ENCODE assay signal across 23 cellular contexts in genomic region chr4:77800077-77800476, GRCh38. TPM values are rescaled to one million over a fixed set of nuclear protein-coding genes. Genes with fewer than 3 reads are reported as not detected.
DNase-seq lines count a peak whose midpoint lies in the region; TF ChIP-seq lines count a peak whose summit lies in the region.
"Had no signal": no experiment of that assay in that cellular context is flagged by ENCODE, and none has a peak within 500 bp of the region (broad histone marks: within the 10 kb centered on the region; RNA-seq: fewer than 3 reads in every experiment).

No MANE protein-coding gene starts in this region.

- H3K4me1 ChIP-seq in HEK293 (ENCODE audit: control insufficient read depth, insufficient read depth, low read length) (peaks cover 6% of the 10 kb centered on the region), esophagus muscularis mucosa (peaks cover 33 to 64% (median 59%) of the 10 kb centered on the region in 4 donors), stomach (peaks cover 34 to 81% (median 51%) of the 10 kb centered on the region in 4 donors)
- H3K4me1 ChIP-seq: prostate gland had no signal

- intact Hi-C loops in activated naive CD4-positive, alpha-beta T cell treated with anti-CD3 and anti-CD28 coated beads for 36 hours (cut with micrococcal nuclease), result no loop called here
- intact Hi-C loops in esophagus muscularis mucosa (cut with DNase I) (no loop called here), stomach (cut with DNase I; ENCODE audit: low total_unique reads) (no loop called here)

- POLR2A ChIA-PET in HEK293 (lab: Yijun Ruan, JAX), result interaction anchor here (1.7 kb wide), 1 partner anchor 20 kb away, joined by 5 read pairs; no protein-coding TSS in a partner anchor

- H3K9me3 Mint-ChIP-seq in activated naive CD4-positive, alpha-beta T cell treated with anti-CD3 and anti-CD28 coated beads for 36 hours, result peaks cover 11% of the 10 kb centered on the region
- H3K9me3 Mint-ChIP-seq: type B pancreatic cell had no signal

- H3K27me3 ChIP-seq in esophagus muscularis mucosa (no peaks in the 10 kb centered on the region), stomach (no peaks in the 10 kb centered on the region)
- H3K27me3 ChIP-seq: cardiac muscle cell, hepatocyte had no signal

- H3K27me3 Mint-ChIP-seq in activated naive CD4-positive, alpha-beta T cell treated with anti-CD3 and anti-CD28 coated beads for 36 hours (ENCODE audit: low read depth), result no peaks in the 10 kb centered on the region
- H3K27me3 Mint-ChIP-seq: type B pancreatic cell had no signal

- H3K9me3 ChIP-seq in HEK293 (ENCODE audit: control insufficient read depth, insufficient read depth, low read depth, low read length) (no peaks in the 10 kb centered on the region), esophagus muscularis mucosa (no peaks in the 10 kb centered on the region), stomach (no peaks in the 10 kb centered on the region)
- H3K9me3 ChIP-seq: mucosa of descending colon, prostate gland had no signal

- TF ChIP-seq POLR2A in esophagus muscularis mucosa (IDR thresholded peaks at IDR 0.05; ENCODE audit: low read depth), result no peak
- TF ChIP-seq POLR2A in stomach (IDR thresholded peaks at IDR 0.05), result no peak

- H3K27ac Mint-ChIP-seq in activated naive CD4-positive, alpha-beta T cell treated with anti-CD3 and anti-CD28 coated beads for 36 hours, result peak overlapping the region; percentile 72
- H3K27ac Mint-ChIP-seq: type B pancreatic cell had no signal

- CTCF ChIA-PET in activated naive CD4-positive, alpha-beta T cell treated with anti-CD3 and anti-CD28 coated beads for 36 hours (lab: Charles Lee), result interaction anchor here (0.6 to 1.6 kb wide), 6 partner anchors 10 to 862 kb away, joined by 3 to 8 read pairs (median 4); no protein-coding TSS in a partner anchor
- CTCF ChIA-PET in HEK293 (lab: Yijun Ruan, JAX), result interaction anchor here (0.6 to 0.7 kb wide), 2 partner anchors 10 to 69 kb away, joined by 4 to 6 read pairs; no protein-coding TSS in a partner anchor

- DNase-seq in activated naive CD4-positive, alpha-beta T cell treated with anti-CD3 and anti-CD28 coated beads for 36 hours, result no peak
- DNase-seq in activated naive CD4-positive, alpha-beta T cell (lab: John Stamatoyannopoulos, UW), result no peak
- DNase-seq in esophagus muscularis mucosa (ENCODE audit: extremely low spot score), result no peak
- DNase-seq in stomach, result no peak
- no peak for DNase-seq in NOMO-1 (lab: John Stamatoyannopoulos, UW; ENCODE audit: unreplicated experiment in 2 of 2)
- no peak for DNase-seq in NCI-H1694 treated with DMSO at 0.1 percent for 48 hours (lab: John Stamatoyannopoulos, UW)
- DNase-seq in stimulated activated CD8-positive, alpha-beta memory T cell treated with anti-CD3 and anti-CD28 coated beads, Interleukin-4, amount 100 ng/mL, for 48 hours, result no peak
- DNase-seq: activated CD4-positive, alpha-beta T cell treated with anti-CD3 and anti-CD28 coated beads for 4 hours; activated effector memory CD4-positive, alpha-beta T cell treated with anti-CD3 and anti-CD28 coated beads, Interleukin-2, amount 50 U/mL, for 16 hours; DMS 273 treated with DMSO at 0.1 percent for 48 hours; mucosa of descending colon; NCI-H1048; NCI-H1930; NCI-H774; SHP77 treated with DMSO at 0.1 percent for 48 hours; stimulated activated CD4-positive, alpha-beta T cell treated with anti-CD3 and anti-CD28 coated beads, Interleukin-4, amount 100 ng/mL, for 1 hour had no signal

- peaks cover 20% of the 10 kb centered on the region for H3K36me3 Mint-ChIP-seq in activated naive CD4-positive, alpha-beta T cell treated with anti-CD3 and anti-CD28 coated beads for 36 hours (ENCODE audit: low read depth)

- H3K36me3 ChIP-seq in HEK293 (ENCODE audit: control insufficient read depth in 2 of 2, insufficient read depth in 1 of 2, low read length in 2 of 2), result no peaks in the 10 kb centered on the region
- no peaks in the 10 kb centered on the region for H3K36me3 ChIP-seq in esophagus muscularis mucosa
- no peaks in the 10 kb centered on the region for H3K36me3 ChIP-seq in stomach
- H3K36me3 ChIP-seq: cardiac muscle cell, prostate gland had no signal

- H3K4me3 ChIP-seq in HEK293 (ENCODE audit: low read depth, low read length) (no peak overlapping the region), esophagus muscularis mucosa (no peak overlapping the region), stomach (no peak overlapping the region)
- H3K4me3 ChIP-seq: cardiac muscle cell, hepatocyte, mucosa of descending colon, prostate gland, smooth muscle cell had no signal

- peaks cover 80% of the 10 kb centered on the region for H3K4me1 Mint-ChIP-seq in activated naive CD4-positive, alpha-beta T cell treated with anti-CD3 and anti-CD28 coated beads for 36 hours (ENCODE audit: low read depth)

- no peak for TF ChIP-seq CTCF in HEK293 (tag by site-specific recombination; IDR thresholded peaks at IDR 0.05)
- TF ChIP-seq CTCF in esophagus muscularis mucosa (IDR thresholded peaks at IDR 0.05), result no peak
- TF ChIP-seq CTCF in stomach (IDR thresholded peaks at IDR 0.05), result no peak

- TF ChIP-seq EP300 in esophagus muscularis mucosa (IDR thresholded peaks at IDR 0.05) (no peak), stomach (IDR thresholded peaks at IDR 0.05) (no peak)

- no peak overlapping the region for H3K4me3 Mint-ChIP-seq in activated naive CD4-positive, alpha-beta T cell treated with anti-CD3 and anti-CD28 coated beads for 36 hours
- H3K4me3 Mint-ChIP-seq: type B pancreatic cell had no signal

- no peak overlapping the region for H3K27ac ChIP-seq in HEK293 (ENCODE audit: extremely low read depth, low read depth, low read length)
- peak overlapping the region; percentile 1 to 52 (median 33) for H3K27ac ChIP-seq in esophagus muscularis mucosa (replicated peaks in 1 of 4)
- H3K27ac ChIP-seq in stomach, result peak overlapping the region in 3 of 5 donors; percentile 42 to 73 (median 60)
- H3K27ac ChIP-seq: C4-2B, hepatocyte, prostate gland had no signal

- 97% methylated on average over 2 of the region's 2 CpGs for WGBS in esophagus muscularis mucosa
- 94 to 100% (median 98%) methylated on average over 2 of the region's 2 CpGs for WGBS in stomach, 5 donors

TF ChIP-seq in HEK293, 187 proteins besides CTCF, POLR2A, EP300 and RAD21:
- TF ChIP-seq GLIS1 (tag by site-specific recombination; IDR thresholded peaks at IDR 0.05), result peak; percentile 39; the same call in 1 of the 2 replicates
- TF ChIP-seq ZNF600 (tag by site-specific recombination; IDR thresholded peaks at IDR 0.05), result no peak
- TF ChIP-seq SCRT1 (tag by site-specific recombination; IDR thresholded peaks at IDR 0.05; ENCODE audit: borderline replicate concordance), result no peak
- no peak for TF ChIP-seq ZBTB44 (tag by site-specific recombination; IDR thresholded peaks at IDR 0.05)
- no peak for TF ChIP-seq ZNF501 (tag by site-specific recombination; IDR thresholded peaks at IDR 0.05)
- no peak for TF ChIP-seq PRDM1 (tag by site-specific recombination; IDR thresholded peaks at IDR 0.05)

RNA-seq across cellular contexts. Expression of gene CNOT6L, which starts 19.1 kb away (rescaled TPM):
- 100 to 1,000 TPM; 108 TPM for total RNA-seq in activated naive CD4-positive, alpha-beta T cell treated with anti-CD3 and anti-CD28 coated beads for 36 hours
- total RNA-seq in esophagus muscularis mucosa (10 to 100 TPM; 17.4 to 25.3 (median 21.7) TPM), stomach (10 to 100 TPM in 3 of 5 donors, 1 to 10 TPM in 2; 6.7 to 74.5 (median 13.8) TPM)
- 1 to 10 TPM; 4.6 to 5.5 (median 5.3) TPM for polyA plus RNA-seq in stomach
